Comparison of ENCODE assay signal across 1 cellular context in genomic region chr22:23054531-23055257, GRCh38.
TF ChIP-seq lines count a peak whose summit lies in the region.

No MANE protein-coding gene starts in this region.

TF ChIP-seq in GM23338, 12 proteins besides CTCF, POLR2A, EP300 and RAD21 (continued from another document):
- TF ChIP-seq ZNF462 (CRISPR knock-in tag; IDR thresholded peaks at IDR 0.05) = no peak
- no peak for TF ChIP-seq EZH2phosphoT487 (IDR thresholded peaks at IDR 0.05; ENCODE audit: unreplicated experiment)
- TF ChIP-seq ETS1 (IDR thresholded peaks at IDR 0.05) = no peak
- TF ChIP-seq JUNB (IDR thresholded peaks at IDR 0.05; ENCODE audit: unreplicated experiment) = no peak
TF ChIP-seq in GM23338: peak in this region for 0.
